Comparison of ENCODE assay signal across 1 cellular context in the genomic region with DNA sequence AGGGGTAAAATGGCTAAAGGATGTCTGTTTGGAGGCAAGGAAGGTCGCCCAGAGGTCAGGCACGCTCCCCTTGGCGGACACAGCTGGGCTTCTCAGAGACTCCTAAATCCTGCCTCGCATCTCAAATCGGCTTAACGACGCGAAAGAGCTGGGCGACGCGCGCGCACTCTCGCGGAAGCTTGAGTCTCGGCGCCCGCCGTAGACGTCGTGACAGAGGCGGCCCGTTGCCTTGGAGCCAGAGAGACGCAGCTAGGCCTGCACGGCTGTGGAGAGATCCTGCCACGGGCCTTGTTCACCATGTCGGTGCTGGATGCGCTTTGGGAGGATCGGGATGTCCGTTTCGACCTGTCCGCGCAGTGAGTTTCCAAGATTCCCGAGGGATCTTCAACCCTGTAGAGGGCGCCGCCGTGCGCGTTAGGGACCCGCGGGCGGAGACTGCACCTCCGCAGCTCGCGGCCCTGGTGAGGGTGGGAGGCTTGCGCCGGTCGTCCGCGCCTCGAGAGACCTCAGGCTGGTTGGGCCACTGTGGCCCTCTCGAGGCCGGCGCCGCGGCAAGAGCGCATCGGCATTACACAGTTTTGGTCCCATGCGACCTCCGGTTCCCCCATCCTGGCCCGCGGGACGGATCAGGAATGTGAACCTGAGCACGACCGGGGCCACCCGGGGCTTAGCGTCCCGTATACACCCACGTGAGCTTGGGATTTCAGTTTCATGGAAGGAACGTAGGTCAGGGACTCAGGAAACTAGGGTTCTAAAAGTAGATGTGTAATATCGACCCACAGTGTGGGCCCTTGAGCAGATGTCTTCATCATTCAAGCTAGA.
A peak's percentile ranks its signal among the peaks of the same experiment; 100 is the strongest.
TF ChIP-seq lines count a peak whose summit lies in the region.

A gene (plus strand): TSS at position 238 of the 822 bp plus-strand sequence. CDS start 60 bp downstream, at position 298.

TF ChIP-seq in K562, 482 proteins besides CTCF, POLR2A, EP300 and RAD21 (continued from another document and continues in another):
- peak; percentile 70 for TF ChIP-seq TBP (optimal IDR thresholded peaks at IDR 0.05; ENCODE audit: low read depth, low read length)
- TF ChIP-seq, protein P1, sequence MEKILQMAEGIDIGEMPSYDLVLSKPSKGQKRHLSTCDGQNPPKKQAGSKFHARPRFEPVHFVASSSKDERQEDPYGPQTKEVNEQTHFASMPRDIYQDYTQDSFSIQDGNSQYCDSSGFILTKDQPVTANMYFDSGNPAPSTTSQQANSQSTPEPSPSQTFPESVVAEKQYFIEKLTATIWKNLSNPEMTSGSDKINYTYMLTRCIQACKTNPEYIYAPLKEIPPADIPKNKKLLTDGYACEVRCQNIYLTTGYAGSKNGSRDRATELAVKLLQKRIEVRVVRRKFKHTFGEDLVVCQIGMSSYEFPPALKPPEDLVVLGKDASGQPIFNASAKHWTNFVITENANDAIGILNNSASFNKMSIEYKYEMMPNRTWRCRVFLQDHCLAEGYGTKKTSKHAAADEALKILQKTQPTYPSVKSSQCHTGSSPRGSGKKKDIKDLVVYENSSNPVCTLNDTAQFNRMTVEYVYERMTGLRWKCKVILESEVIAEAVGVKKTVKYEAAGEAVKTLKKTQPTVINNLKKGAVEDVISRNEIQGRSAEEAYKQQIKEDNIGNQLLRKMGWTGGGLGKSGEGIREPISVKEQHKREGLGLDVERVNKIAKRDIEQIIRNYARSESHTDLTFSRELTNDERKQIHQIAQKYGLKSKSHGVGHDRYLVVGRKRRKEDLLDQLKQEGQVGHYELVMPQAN (IDR thresholded peaks at IDR 0.05; ENCODE audit: borderline replicate concordance): peak; percentile 97
- TF ChIP-seq, protein P2, sequence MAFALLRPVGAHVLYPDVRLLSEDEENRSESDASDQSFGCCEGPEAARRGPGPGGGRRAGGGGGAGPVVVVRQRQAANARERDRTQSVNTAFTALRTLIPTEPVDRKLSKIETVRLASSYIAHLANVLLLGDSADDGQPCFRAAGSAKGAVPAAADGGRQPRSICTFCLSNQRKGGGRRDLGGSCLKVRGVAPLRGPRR (CRISPR knock-in tag; IDR thresholded peaks at IDR 0.05): peak; percentile 69; the same call in 1 of the 2 replicates
- TF ChIP-seq, protein P3, sequence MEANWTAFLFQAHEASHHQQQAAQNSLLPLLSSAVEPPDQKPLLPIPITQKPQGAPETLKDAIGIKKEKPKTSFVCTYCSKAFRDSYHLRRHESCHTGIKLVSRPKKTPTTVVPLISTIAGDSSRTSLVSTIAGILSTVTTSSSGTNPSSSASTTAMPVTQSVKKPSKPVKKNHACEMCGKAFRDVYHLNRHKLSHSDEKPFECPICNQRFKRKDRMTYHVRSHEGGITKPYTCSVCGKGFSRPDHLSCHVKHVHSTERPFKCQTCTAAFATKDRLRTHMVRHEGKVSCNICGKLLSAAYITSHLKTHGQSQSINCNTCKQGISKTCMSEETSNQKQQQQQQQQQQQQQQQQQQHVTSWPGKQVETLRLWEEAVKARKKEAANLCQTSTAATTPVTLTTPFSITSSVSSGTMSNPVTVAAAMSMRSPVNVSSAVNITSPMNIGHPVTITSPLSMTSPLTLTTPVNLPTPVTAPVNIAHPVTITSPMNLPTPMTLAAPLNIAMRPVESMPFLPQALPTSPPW (CRISPR knock-in tag; IDR thresholded peaks at IDR 0.05): no peak; the same call in 1 of the 2 replicates
- peak; percentile 88; the same call in 1 of the 2 replicates for TF ChIP-seq ZNF165 (CRISPR knock-in tag; IDR thresholded peaks at IDR 0.05; ENCODE audit: borderline replicate concordance)
- peak; percentile 45; the same call in 1 of the 2 replicates for TF ChIP-seq ZNF707 (CRISPR knock-in tag; conservative IDR thresholded peaks at IDR 0.05)
- TF ChIP-seq CC2D1A (IDR thresholded peaks at IDR 0.05): 0 out of 2 replicates have a peak, but pooled peaks have one; percentile 44
- TF ChIP-seq ATF7 (IDR thresholded peaks at IDR 0.05): peak; percentile 81
- TF ChIP-seq, protein P4, sequence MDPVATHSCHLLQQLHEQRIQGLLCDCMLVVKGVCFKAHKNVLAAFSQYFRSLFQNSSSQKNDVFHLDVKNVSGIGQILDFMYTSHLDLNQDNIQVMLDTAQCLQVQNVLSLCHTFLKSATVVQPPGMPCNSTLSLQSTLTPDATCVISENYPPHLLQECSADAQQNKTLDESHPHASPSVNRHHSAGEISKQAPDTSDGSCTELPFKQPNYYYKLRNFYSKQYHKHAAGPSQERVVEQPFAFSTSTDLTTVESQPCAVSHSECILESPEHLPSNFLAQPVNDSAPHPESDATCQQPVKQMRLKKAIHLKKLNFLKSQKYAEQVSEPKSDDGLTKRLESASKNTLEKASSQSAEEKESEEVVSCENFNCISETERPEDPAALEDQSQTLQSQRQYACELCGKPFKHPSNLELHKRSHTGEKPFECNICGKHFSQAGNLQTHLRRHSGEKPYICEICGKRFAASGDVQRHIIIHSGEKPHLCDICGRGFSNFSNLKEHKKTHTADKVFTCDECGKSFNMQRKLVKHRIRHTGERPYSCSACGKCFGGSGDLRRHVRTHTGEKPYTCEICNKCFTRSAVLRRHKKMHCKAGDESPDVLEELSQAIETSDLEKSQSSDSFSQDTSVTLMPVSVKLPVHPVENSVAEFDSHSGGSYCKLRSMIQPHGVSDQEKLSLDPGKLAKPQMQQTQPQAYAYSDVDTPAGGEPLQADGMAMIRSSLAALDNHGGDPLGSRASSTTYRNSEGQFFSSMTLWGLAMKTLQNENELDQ (CRISPR knock-in tag; IDR thresholded peaks at IDR 0.05; ENCODE audit: borderline replicate concordance): no peak; the same call in 1 of the 2 replicates
- TF ChIP-seq POLR2AphosphoS2 (IDR thresholded peaks at IDR 0.05; ENCODE audit: low read length): no peak
- TF ChIP-seq, protein P5, sequence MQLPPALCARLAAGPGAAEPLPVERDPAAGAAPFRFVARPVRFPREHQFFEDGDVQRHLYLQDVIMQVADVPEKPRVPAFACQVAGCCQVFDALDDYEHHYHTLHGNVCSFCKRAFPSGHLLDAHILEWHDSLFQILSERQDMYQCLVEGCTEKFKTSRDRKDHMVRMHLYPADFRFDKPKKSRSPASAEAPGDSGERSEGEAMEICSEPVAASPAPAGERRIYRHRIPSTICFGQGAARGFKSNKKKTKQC (CRISPR knock-in tag; IDR thresholded peaks at IDR 0.05): peak; percentile 98
- TF ChIP-seq, protein P6, sequence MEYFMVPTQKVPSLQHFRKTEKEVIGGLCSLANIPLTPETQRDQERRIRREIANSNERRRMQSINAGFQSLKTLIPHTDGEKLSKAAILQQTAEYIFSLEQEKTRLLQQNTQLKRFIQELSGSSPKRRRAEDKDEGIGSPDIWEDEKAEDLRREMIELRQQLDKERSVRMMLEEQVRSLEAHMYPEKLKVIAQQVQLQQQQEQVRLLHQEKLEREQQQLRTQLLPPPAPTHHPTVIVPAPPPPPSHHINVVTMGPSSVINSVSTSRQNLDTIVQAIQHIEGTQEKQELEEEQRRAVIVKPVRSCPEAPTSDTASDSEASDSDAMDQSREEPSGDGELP (CRISPR knock-in tag; IDR thresholded peaks at IDR 0.05; ENCODE audit: borderline replicate concordance): peak; percentile 86; the same call in 1 of the 2 replicates
- peak; percentile 86 for TF ChIP-seq SMARCA4 (IDR thresholded peaks at IDR 0.05)
- TF ChIP-seq LCOR (CRISPR knock-in tag; IDR thresholded peaks at IDR 0.05): no peak; the same call in none of the 2 replicates
- no peak for TF ChIP-seq ZNF785 (CRISPR knock-in tag; IDR thresholded peaks at IDR 0.05)
- TF ChIP-seq, protein P7, sequence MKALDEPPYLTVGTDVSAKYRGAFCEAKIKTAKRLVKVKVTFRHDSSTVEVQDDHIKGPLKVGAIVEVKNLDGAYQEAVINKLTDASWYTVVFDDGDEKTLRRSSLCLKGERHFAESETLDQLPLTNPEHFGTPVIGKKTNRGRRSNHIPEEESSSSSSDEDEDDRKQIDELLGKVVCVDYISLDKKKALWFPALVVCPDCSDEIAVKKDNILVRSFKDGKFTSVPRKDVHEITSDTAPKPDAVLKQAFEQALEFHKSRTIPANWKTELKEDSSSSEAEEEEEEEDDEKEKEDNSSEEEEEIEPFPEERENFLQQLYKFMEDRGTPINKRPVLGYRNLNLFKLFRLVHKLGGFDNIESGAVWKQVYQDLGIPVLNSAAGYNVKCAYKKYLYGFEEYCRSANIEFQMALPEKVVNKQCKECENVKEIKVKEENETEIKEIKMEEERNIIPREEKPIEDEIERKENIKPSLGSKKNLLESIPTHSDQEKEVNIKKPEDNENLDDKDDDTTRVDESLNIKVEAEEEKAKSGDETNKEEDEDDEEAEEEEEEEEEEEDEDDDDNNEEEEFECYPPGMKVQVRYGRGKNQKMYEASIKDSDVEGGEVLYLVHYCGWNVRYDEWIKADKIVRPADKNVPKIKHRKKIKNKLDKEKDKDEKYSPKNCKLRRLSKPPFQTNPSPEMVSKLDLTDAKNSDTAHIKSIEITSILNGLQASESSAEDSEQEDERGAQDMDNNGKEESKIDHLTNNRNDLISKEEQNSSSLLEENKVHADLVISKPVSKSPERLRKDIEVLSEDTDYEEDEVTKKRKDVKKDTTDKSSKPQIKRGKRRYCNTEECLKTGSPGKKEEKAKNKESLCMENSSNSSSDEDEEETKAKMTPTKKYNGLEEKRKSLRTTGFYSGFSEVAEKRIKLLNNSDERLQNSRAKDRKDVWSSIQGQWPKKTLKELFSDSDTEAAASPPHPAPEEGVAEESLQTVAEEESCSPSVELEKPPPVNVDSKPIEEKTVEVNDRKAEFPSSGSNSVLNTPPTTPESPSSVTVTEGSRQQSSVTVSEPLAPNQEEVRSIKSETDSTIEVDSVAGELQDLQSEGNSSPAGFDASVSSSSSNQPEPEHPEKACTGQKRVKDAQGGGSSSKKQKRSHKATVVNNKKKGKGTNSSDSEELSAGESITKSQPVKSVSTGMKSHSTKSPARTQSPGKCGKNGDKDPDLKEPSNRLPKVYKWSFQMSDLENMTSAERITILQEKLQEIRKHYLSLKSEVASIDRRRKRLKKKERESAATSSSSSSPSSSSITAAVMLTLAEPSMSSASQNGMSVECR (CRISPR knock-in tag; IDR thresholded peaks at IDR 0.05): peak; percentile 100
- no peak; the same call in 1 of the 2 replicates for TF ChIP-seq E2F3 (CRISPR knock-in tag; IDR thresholded peaks at IDR 0.05)
- peak; percentile 72; the same call in 1 of the 2 replicates for TF ChIP-seq HDAC2 (IDR thresholded peaks at IDR 0.05)
- 0 out of 2 replicates have a peak, but pooled peaks have one; percentile 38 for TF ChIP-seq ZNF232 (CRISPR knock-in tag; IDR thresholded peaks at IDR 0.05)
- no peak for TF ChIP-seq ZNF717 (CRISPR knock-in tag; IDR thresholded peaks at IDR 0.05)
- TF ChIP-seq HEY1 (CRISPR knock-in tag; IDR thresholded peaks at IDR 0.05; ENCODE audit: borderline replicate concordance): no peak
- TF ChIP-seq, protein P8, sequence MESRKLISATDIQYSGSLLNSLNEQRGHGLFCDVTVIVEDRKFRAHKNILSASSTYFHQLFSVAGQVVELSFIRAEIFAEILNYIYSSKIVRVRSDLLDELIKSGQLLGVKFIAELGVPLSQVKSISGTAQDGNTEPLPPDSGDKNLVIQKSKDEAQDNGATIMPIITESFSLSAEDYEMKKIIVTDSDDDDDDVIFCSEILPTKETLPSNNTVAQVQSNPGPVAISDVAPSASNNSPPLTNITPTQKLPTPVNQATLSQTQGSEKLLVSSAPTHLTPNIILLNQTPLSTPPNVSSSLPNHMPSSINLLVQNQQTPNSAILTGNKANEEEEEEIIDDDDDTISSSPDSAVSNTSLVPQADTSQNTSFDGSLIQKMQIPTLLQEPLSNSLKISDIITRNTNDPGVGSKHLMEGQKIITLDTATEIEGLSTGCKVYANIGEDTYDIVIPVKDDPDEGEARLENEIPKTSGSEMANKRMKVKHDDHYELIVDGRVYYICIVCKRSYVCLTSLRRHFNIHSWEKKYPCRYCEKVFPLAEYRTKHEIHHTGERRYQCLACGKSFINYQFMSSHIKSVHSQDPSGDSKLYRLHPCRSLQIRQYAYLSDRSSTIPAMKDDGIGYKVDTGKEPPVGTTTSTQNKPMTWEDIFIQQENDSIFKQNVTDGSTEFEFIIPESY (CRISPR knock-in tag; IDR thresholded peaks at IDR 0.05): peak; percentile 77
- TF ChIP-seq, protein P9, sequence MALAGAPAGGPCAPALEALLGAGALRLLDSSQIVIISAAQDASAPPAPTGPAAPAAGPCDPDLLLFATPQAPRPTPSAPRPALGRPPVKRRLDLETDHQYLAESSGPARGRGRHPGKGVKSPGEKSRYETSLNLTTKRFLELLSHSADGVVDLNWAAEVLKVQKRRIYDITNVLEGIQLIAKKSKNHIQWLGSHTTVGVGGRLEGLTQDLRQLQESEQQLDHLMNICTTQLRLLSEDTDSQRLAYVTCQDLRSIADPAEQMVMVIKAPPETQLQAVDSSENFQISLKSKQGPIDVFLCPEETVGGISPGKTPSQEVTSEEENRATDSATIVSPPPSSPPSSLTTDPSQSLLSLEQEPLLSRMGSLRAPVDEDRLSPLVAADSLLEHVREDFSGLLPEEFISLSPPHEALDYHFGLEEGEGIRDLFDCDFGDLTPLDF (CRISPR knock-in tag; IDR thresholded peaks at IDR 0.05): peak; percentile 52; the same call in 1 of the 2 replicates
- TF ChIP-seq, protein P10, sequence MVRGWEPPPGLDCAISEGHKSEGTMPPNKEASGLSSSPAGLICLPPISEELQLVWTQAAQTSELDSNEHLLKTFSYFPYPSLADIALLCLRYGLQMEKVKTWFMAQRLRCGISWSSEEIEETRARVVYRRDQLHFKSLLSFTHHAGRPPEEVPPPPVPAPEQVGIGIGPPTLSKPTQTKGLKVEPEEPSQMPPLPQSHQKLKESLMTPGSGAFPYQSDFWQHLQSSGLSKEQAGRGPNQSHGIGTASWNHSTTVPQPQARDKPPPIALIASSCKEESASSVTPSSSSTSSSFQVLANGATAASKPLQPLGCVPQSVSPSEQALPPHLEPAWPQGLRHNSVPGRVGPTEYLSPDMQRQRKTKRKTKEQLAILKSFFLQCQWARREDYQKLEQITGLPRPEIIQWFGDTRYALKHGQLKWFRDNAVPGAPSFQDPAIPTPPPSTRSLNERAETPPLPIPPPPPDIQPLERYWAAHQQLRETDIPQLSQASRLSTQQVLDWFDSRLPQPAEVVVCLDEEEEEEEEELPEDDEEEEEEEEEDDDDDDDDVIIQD (CRISPR knock-in tag; IDR thresholded peaks at IDR 0.05): 0 out of 2 replicates have a peak, but pooled peaks have one; percentile 63
- TF ChIP-seq FIP1L1 (IDR thresholded peaks at IDR 0.05; ENCODE audit: low read depth, low read length, poor library complexity, severe bottlenecking): peak; percentile 82
- no peak; the same call in 1 of the 2 replicates for TF ChIP-seq DNMT1 (IDR thresholded peaks at IDR 0.05)
- no peak; the same call in 1 of the 2 replicates for TF ChIP-seq MTA2 (IDR thresholded peaks at IDR 0.05; ENCODE audit: low read depth)
- TF ChIP-seq, protein P11, sequence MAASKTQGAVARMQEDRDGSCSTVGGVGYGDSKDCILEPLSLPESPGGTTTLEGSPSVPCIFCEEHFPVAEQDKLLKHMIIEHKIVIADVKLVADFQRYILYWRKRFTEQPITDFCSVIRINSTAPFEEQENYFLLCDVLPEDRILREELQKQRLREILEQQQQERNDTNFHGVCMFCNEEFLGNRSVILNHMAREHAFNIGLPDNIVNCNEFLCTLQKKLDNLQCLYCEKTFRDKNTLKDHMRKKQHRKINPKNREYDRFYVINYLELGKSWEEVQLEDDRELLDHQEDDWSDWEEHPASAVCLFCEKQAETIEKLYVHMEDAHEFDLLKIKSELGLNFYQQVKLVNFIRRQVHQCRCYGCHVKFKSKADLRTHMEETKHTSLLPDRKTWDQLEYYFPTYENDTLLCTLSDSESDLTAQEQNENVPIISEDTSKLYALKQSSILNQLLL (CRISPR knock-in tag; IDR thresholded peaks at IDR 0.05; ENCODE audit: borderline replicate concordance): no peak
